16 cellular contexts compared by ENCODE assay signal in genomic region chr18:1014951-1015627, GRCh38.
A peak's percentile ranks its signal among the peaks of the same experiment; 100 is the strongest.
DNase-seq lines count a peak whose midpoint lies in the region; ATAC-seq and TF ChIP-seq lines count a peak whose summit lies in the region.
"Had no signal": no experiment of that assay in that cellular context is flagged by ENCODE, and none has a peak within 500 bp of the region (broad histone marks: within the 10 kb centered on the region; RNA-seq: fewer than 3 reads in every experiment).

No MANE protein-coding gene starts in this region.

- peak; percentile 28 for DNase-seq in Caki2 (ENCODE audit: low read depth)
- DNase-seq in RPMI7951 (ENCODE audit: low read depth) = peak; percentile 42
- no peak for DNase-seq in glutamatergic neuron
- no peak for DNase-seq in osteocyte (ENCODE audit: extremely low spot score, unreplicated experiment)
- no peak for DNase-seq in HUDEP-2 (lab: John Stamatoyannopoulos, UW; ENCODE audit: unreplicated experiment in 76 of 76)
- DNase-seq in MV-4-11 (lab: John Stamatoyannopoulos, UW) = no peak
- no peak for DNase-seq in activated T-cell treated with anti-CD3 and anti-CD28 coated beads, Interleukin-2, amount 50 U/mL, for 48 hours
- DNase-seq: activated CD4-positive, alpha-beta T cell treated with anti-CD3 and anti-CD28 coated beads, Interleukin-2, amount 10 ng/mL, durations not matched to agents 24 days and 14 days; activated T-cell treated with anti-CD3 and anti-CD28 coated beads, Interleukin-2, amount 50 U/mL, for 72 hours; anterior cingulate cortex; heart right ventricle; NCI-H1105 treated with DMSO at 0.1 percent for 48 hours; PC-9; T-helper 1 cell; uterus had no signal

- TF ChIP-seq CTCF in glutamatergic neuron (IDR thresholded peaks at IDR 0.05; ENCODE audit: partially characterized antibody, unreplicated experiment) (no peak), osteocyte (IDR thresholded peaks at IDR 0.05) (no peak)

- in situ Hi-C loops in Caki2 (cut with HindIII; ENCODE audit: low pct_unique_long_range_greater_than_20kb, low sequenced_read_pairs) = no loop called here

- H3K27ac Mint-ChIP-seq in glutamatergic neuron (ENCODE audit: unreplicated experiment) = peak overlapping the region; percentile 24
- H3K27ac Mint-ChIP-seq in osteocyte (ENCODE audit: unreplicated experiment) = peak overlapping the region; percentile 23
- H3K27ac Mint-ChIP-seq: activated CD4-positive, alpha-beta T cell treated with anti-CD3 and anti-CD28 coated beads, Interleukin-2, amount 10 ng/mL, durations not matched to agents 24 days and 14 days; activated T-cell treated with anti-CD3 and anti-CD28 coated beads, Interleukin-2, amount 50 U/mL, for 72 hours had no signal

- H3K9me3 Mint-ChIP-seq in glutamatergic neuron (ENCODE audit: unreplicated experiment) (peaks cover 25% of the 10 kb centered on the region), osteocyte (ENCODE audit: unreplicated experiment) (no peaks in the 10 kb centered on the region)
- H3K9me3 Mint-ChIP-seq: activated CD4-positive, alpha-beta T cell treated with anti-CD3 and anti-CD28 coated beads, Interleukin-2, amount 10 ng/mL, durations not matched to agents 24 days and 14 days; activated T-cell treated with anti-CD3 and anti-CD28 coated beads, Interleukin-2, amount 50 U/mL, for 72 hours had no signal

- H3K4me1 Mint-ChIP-seq in glutamatergic neuron (ENCODE audit: low read depth, unreplicated experiment) (peaks cover 48% of the 10 kb centered on the region), osteocyte (ENCODE audit: unreplicated experiment) (peaks cover 59% of the 10 kb centered on the region)
- H3K4me1 Mint-ChIP-seq: activated CD4-positive, alpha-beta T cell treated with anti-CD3 and anti-CD28 coated beads, Interleukin-2, amount 10 ng/mL, durations not matched to agents 24 days and 14 days had no signal

- H3K4me3 Mint-ChIP-seq in glutamatergic neuron (ENCODE audit: unreplicated experiment) (no peak overlapping the region), osteocyte (ENCODE audit: unreplicated experiment) (no peak overlapping the region)
- H3K4me3 Mint-ChIP-seq: activated CD4-positive, alpha-beta T cell treated with anti-CD3 and anti-CD28 coated beads, Interleukin-2, amount 10 ng/mL, durations not matched to agents 24 days and 14 days; activated T-cell treated with anti-CD3 and anti-CD28 coated beads, Interleukin-2, amount 50 U/mL, for 72 hours had no signal

- no peak for ATAC-seq in GM19351 (IDR thresholded peaks at IDR 0.05; ENCODE audit: unreplicated experiment)
- ATAC-seq: activated T-cell treated with anti-CD3 and anti-CD28 coated beads, Interleukin-2, amount 50 U/mL, for 72 hours had no signal

- H3K27me3 Mint-ChIP-seq in glutamatergic neuron (ENCODE audit: unreplicated experiment) (peaks cover 9% of the 10 kb centered on the region), osteocyte (ENCODE audit: unreplicated experiment) (no peaks in the 10 kb centered on the region)
- H3K27me3 Mint-ChIP-seq: activated CD4-positive, alpha-beta T cell treated with anti-CD3 and anti-CD28 coated beads, Interleukin-2, amount 10 ng/mL, durations not matched to agents 24 days and 14 days had no signal

- H3K36me3 Mint-ChIP-seq in glutamatergic neuron (ENCODE audit: unreplicated experiment) = no peaks in the 10 kb centered on the region
- no peaks in the 10 kb centered on the region for H3K36me3 Mint-ChIP-seq in osteocyte (ENCODE audit: unreplicated experiment)

Comparison
In these comparisons a context has a peak if more than half of its experiments do, and no peak if none do; other contexts are left out.
1. DNase-seq: peak in Caki2 (single experiment) and RPMI7951 (single experiment); none in glutamatergic neuron (single experiment), osteocyte (single experiment), HUDEP-2 (0 of 76), MV-4-11 (single experiment) and activated T-cell treated with anti-CD3 and anti-CD28 coated beads, Interleukin-2, amount 50 U/mL, for 48 hours (0 of 2).